ENCODE assay signal across 3 cellular contexts in the genomic region with DNA sequence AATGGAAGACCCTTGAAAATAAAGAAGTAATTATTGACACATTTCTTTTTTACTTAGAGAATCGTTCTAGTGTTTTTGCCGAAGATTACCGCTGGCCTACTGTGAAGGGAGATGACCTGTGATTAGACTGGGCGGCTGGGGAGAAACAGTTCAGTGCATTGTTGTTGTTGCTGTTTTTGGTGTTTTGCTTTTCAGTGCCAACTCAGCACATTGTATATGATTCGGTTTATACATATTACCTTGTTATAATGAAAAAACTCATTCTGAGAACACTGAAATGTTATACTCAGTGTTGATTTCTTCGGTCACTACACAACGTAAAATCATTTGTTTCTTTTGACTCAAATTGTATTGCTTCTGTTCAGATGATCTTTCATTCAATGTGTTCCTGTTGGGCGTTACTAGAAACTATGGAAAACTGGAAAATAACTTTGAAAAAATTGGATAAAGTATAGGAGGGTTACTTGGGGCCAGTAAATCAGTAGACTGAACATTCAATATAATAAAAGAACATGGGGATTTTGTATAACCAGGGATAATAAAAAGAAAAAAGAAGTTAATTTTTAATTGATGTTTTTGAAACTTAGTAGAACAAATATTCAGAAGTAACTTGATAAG.
TF ChIP-seq lines count a peak whose summit lies in the region.

No MANE protein-coding gene starts in this region.

TF ChIP-seq in SK-N-SH, 30 proteins besides CTCF, POLR2A, EP300 and RAD21:
- TF ChIP-seq NRF1 (IDR thresholded peaks at IDR 0.05; ENCODE audit: low read depth, low read length) (no peak), FOXJ3 (CRISPR knock-in tag; IDR thresholded peaks at IDR 0.05) (no peak), GABPA (IDR thresholded peaks at IDR 0.05; ENCODE audit: low read depth) (no peak), SIN3A (IDR thresholded peaks at IDR 0.05; ENCODE audit: borderline replicate concordance, low read depth, low read length) (no peak), FOXM1 (IDR thresholded peaks at IDR 0.05; ENCODE audit: low read depth) (no peak), CHD2 (IDR thresholded peaks at IDR 0.05; ENCODE audit: low read length, partially characterized antibody) (no peak), RXRA (IDR thresholded peaks at IDR 0.05; ENCODE audit: borderline replicate concordance, low read depth) (no peak), POLR2AphosphoS5 (IDR thresholded peaks at IDR 0.05; ENCODE audit: low read depth, low read length) (no peak), JUND (IDR thresholded peaks at IDR 0.05) (no peak)
- TF ChIP-seq, protein P1, sequence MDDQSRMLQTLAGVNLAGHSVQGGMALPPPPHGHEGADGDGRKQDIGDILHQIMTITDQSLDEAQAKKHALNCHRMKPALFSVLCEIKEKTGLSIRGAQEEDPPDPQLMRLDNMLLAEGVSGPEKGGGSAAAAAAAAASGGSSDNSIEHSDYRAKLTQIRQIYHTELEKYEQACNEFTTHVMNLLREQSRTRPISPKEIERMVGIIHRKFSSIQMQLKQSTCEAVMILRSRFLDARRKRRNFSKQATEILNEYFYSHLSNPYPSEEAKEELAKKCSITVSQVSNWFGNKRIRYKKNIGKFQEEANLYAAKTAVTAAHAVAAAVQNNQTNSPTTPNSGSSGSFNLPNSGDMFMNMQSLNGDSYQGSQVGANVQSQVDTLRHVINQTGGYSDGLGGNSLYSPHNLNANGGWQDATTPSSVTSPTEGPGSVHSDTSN (IDR thresholded peaks at IDR 0.05): no peak
- TF ChIP-seq, protein P2, sequence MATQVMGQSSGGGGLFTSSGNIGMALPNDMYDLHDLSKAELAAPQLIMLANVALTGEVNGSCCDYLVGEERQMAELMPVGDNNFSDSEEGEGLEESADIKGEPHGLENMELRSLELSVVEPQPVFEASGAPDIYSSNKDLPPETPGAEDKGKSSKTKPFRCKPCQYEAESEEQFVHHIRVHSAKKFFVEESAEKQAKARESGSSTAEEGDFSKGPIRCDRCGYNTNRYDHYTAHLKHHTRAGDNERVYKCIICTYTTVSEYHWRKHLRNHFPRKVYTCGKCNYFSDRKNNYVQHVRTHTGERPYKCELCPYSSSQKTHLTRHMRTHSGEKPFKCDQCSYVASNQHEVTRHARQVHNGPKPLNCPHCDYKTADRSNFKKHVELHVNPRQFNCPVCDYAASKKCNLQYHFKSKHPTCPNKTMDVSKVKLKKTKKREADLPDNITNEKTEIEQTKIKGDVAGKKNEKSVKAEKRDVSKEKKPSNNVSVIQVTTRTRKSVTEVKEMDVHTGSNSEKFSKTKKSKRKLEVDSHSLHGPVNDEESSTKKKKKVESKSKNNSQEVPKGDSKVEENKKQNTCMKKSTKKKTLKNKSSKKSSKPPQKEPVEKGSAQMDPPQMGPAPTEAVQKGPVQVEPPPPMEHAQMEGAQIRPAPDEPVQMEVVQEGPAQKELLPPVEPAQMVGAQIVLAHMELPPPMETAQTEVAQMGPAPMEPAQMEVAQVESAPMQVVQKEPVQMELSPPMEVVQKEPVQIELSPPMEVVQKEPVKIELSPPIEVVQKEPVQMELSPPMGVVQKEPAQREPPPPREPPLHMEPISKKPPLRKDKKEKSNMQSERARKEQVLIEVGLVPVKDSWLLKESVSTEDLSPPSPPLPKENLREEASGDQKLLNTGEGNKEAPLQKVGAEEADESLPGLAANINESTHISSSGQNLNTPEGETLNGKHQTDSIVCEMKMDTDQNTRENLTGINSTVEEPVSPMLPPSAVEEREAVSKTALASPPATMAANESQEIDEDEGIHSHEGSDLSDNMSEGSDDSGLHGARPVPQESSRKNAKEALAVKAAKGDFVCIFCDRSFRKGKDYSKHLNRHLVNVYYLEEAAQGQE (IDR thresholded peaks at IDR 0.05; ENCODE audit: low read depth, low read length): no peak
- TF ChIP-seq, protein P3, sequence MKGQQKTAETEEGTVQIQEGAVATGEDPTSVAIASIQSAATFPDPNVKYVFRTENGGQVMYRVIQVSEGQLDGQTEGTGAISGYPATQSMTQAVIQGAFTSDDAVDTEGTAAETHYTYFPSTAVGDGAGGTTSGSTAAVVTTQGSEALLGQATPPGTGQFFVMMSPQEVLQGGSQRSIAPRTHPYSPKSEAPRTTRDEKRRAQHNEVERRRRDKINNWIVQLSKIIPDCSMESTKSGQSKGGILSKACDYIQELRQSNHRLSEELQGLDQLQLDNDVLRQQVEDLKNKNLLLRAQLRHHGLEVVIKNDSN (IDR thresholded peaks at IDR 0.05; ENCODE audit: borderline replicate concordance, low read depth): no peak

TF ChIP-seq in SK-N-SH treated with all-trans-retinoic acid at 6 μM for 48 hours, 23 proteins besides CTCF, POLR2A, EP300 and RAD21 (continued from another document):
- TF ChIP-seq, protein P4, sequence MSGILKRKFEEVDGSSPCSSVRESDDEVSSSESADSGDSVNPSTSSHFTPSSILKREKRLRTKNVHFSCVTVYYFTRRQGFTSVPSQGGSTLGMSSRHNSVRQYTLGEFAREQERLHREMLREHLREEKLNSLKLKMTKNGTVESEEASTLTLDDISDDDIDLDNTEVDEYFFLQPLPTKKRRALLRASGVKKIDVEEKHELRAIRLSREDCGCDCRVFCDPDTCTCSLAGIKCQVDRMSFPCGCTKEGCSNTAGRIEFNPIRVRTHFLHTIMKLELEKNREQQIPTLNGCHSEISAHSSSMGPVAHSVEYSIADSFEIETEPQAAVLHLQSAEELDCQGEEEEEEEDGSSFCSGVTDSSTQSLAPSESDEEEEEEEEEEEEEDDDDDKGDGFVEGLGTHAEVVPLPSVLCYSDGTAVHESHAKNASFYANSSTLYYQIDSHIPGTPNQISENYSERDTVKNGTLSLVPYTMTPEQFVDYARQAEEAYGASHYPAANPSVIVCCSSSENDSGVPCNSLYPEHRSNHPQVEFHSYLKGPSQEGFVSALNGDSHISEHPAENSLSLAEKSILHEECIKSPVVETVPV (CRISPR knock-in tag; IDR thresholded peaks at IDR 0.05): no peak

TF ChIP-seq in GM12891, 5 proteins besides CTCF, POLR2A, EP300 and RAD21:
- no peak for TF ChIP-seq PAX5 (IDR thresholded peaks at IDR 0.05; ENCODE audit: insufficient read depth, low read length, severe bottlenecking)
- TF ChIP-seq POLR2AphosphoS5 (IDR thresholded peaks at IDR 0.05; ENCODE audit: low read depth, low read length): no peak
- no peak for TF ChIP-seq POU2F2 (IDR thresholded peaks at IDR 0.05; ENCODE audit: low read depth, low read length)
- no peak for TF ChIP-seq SPI1 (IDR thresholded peaks at IDR 0.05; ENCODE audit: low read depth, low read length)
